In genomic region chr5:139663207-139663606, GRCh38 we compare ENCODE assay signal across 13 cellular contexts. TPM values are rescaled to one million over a fixed set of nuclear protein-coding genes. Genes with fewer than 3 reads are reported as not detected.
DNase-seq lines count a peak whose midpoint lies in the region; ATAC-seq, FAIRE-seq and TF ChIP-seq lines count a peak whose summit lies in the region.
"Had no signal": no experiment of that assay in that cellular context is flagged by ENCODE, and none has a peak within 500 bp of the region (broad histone marks: within the 10 kb centered on the region; RNA-seq: fewer than 3 reads in every experiment).

No MANE protein-coding gene starts in this region.

- 77 to 83% (median 79%) methylated on average over 6 of the region's 6 CpGs for WGBS in heart left ventricle, 4 donors
- WGBS in tibial nerve, 2 donors = 61 to 62% methylated on average over 6 of the region's 6 CpGs

- ATAC-seq in heart left ventricle = no peak
- ATAC-seq in left cardiac atrium = no peak
- ATAC-seq in HG02763 (IDR thresholded peaks at IDR 0.05; ENCODE audit: unreplicated experiment) = no peak
- no peak for ATAC-seq in GM19035 (IDR thresholded peaks at IDR 0.05; ENCODE audit: unreplicated experiment)

- H3K9me3 ChIP-seq in heart left ventricle = no peaks in the 10 kb centered on the region
- H3K9me3 ChIP-seq in astrocyte (ENCODE audit: insufficient read depth, low read depth, low read length) = no peaks in the 10 kb centered on the region
- no peaks in the 10 kb centered on the region for H3K9me3 ChIP-seq in neural progenitor cell (ENCODE audit: low read depth)
- no peaks in the 10 kb centered on the region for H3K9me3 ChIP-seq in tibial nerve

- H3K9ac ChIP-seq in astrocyte (ENCODE audit: low read length) (no peak overlapping the region), neural progenitor cell (no peak overlapping the region)

- no peaks in the 10 kb centered on the region for H3K27me3 Mint-ChIP-seq in astrocyte (ENCODE audit: low read depth, unreplicated experiment)
- H3K27me3 Mint-ChIP-seq in neural progenitor cell (ENCODE audit: insufficient read depth, low read depth) = peaks cover 2% of the 10 kb centered on the region
- H3K27me3 Mint-ChIP-seq: activated naive CD8-positive, alpha-beta T cell had no signal

- no peak for TF ChIP-seq EP300 in tibial nerve (IDR thresholded peaks at IDR 0.05)

- no peaks in the 10 kb centered on the region for H3K9me3 Mint-ChIP-seq in astrocyte (ENCODE audit: unreplicated experiment)
- H3K9me3 Mint-ChIP-seq in neural progenitor cell = no peaks in the 10 kb centered on the region

- peaks cover 94% of the 10 kb centered on the region for H3K79me2 ChIP-seq in astrocyte (ENCODE audit: insufficient read depth, low read length)
- peaks cover 98% of the 10 kb centered on the region for H3K79me2 ChIP-seq in neural progenitor cell (ENCODE audit: low read depth)

- H3K36me3 ChIP-seq in heart left ventricle (peaks cover 0 to 4% (median 0%) of the 10 kb centered on the region in 9 donors), astrocyte (ENCODE audit: insufficient read depth, low read length) (no peaks in the 10 kb centered on the region), neural progenitor cell (no peaks in the 10 kb centered on the region), tibial nerve (no peaks in the 10 kb centered on the region)

- no peak for FAIRE-seq in astrocyte (lab: Jason Lieb, UNC)
- FAIRE-seq: A204.1 had no signal

- H3K27me3 ChIP-seq in heart left ventricle (no peaks in the 10 kb centered on the region), astrocyte (ENCODE audit: insufficient read depth, low read length) (no peaks in the 10 kb centered on the region), neural progenitor cell (no peaks in the 10 kb centered on the region), tibial nerve (no peaks in the 10 kb centered on the region)

- H3K4me3 Mint-ChIP-seq in astrocyte (ENCODE audit: unreplicated experiment) (peak overlapping the region; percentile 16), neural progenitor cell (no peak overlapping the region)
- H3K4me3 Mint-ChIP-seq: activated naive CD8-positive, alpha-beta T cell had no signal

- H3K4me1 ChIP-seq in heart left ventricle (peaks cover 20 to 98% (median 85%) of the 10 kb centered on the region in 12 donors), astrocyte (ENCODE audit: insufficient read depth, low read length) (peaks cover 73% of the 10 kb centered on the region), neural progenitor cell (peaks cover 34% of the 10 kb centered on the region), tibial nerve (peaks cover 0 to 99% (median 90%) of the 10 kb centered on the region in 4 donors)

- no peak overlapping the region for H2AFZ ChIP-seq in astrocyte (ENCODE audit: low read depth, low read length)
- H2AFZ ChIP-seq in neural progenitor cell (replicated peaks) = no peak overlapping the region

- TF ChIP-seq POLR2A in heart left ventricle (IDR thresholded peaks at IDR 0.05) = no peak
- TF ChIP-seq POLR2A in tibial nerve (IDR thresholded peaks at IDR 0.05) = no peak

- H3K36me3 Mint-ChIP-seq in astrocyte (ENCODE audit: low read depth, unreplicated experiment) = peaks cover 2% of the 10 kb centered on the region
- H3K36me3 Mint-ChIP-seq in neural progenitor cell = no peaks in the 10 kb centered on the region
- H3K36me3 Mint-ChIP-seq: activated naive CD8-positive, alpha-beta T cell had no signal

- DNase-seq in heart left ventricle = no peak
- DNase-seq in left cardiac atrium = no peak
- DNase-seq in astrocyte (ENCODE audit: low read depth) = no peak
- DNase-seq in neural progenitor cell (ENCODE audit: low spot score) = no peak
- no peak for DNase-seq in tibial nerve (ENCODE audit: low spot score in 2 of 2)
- no peak for DNase-seq in NCI-H2081 treated with DMSO at 0.1 percent for 48 hours (lab: John Stamatoyannopoulos, UW)
- DNase-seq: activated CD4-positive, CD25-positive, alpha-beta regulatory T cell; NCI-H2107; stimulated activated CD4-positive, alpha-beta T cell treated with anti-CD3 and anti-CD28 coated beads, Interleukin-2, amount 100 ng/mL, for 48 hours had no signal

- H3K4me1 Mint-ChIP-seq in astrocyte (ENCODE audit: low read depth, unreplicated experiment) = peaks cover 55% of the 10 kb centered on the region
- H3K4me1 Mint-ChIP-seq in neural progenitor cell = peaks cover 49% of the 10 kb centered on the region

- no peak for TF ChIP-seq CTCF in heart left ventricle (IDR thresholded peaks at IDR 0.05)
- no peak for TF ChIP-seq CTCF in astrocyte (IDR thresholded peaks at IDR 0.05; ENCODE audit: insufficient read depth, low read depth, low read length)
- no peak for TF ChIP-seq CTCF in neural progenitor cell (IDR thresholded peaks at IDR 0.05)
- TF ChIP-seq CTCF in tibial nerve (IDR thresholded peaks at IDR 0.05) = no peak

- H3K4me3 ChIP-seq in heart left ventricle (no peak overlapping the region), astrocyte (ENCODE audit: insufficient read depth, low read depth, low read length) (no peak overlapping the region), neural progenitor cell (no peak overlapping the region), tibial nerve (no peak overlapping the region)

- H3K27ac ChIP-seq in heart left ventricle (peak overlapping the region in 11 of 12 donors; percentile 24 to 98 (median 94)), astrocyte (ENCODE audit: low read depth, low read length) (no peak overlapping the region), neural progenitor cell (no peak overlapping the region), tibial nerve (peak overlapping the region in 3 of 4 donors; percentile 89 to 98 (median 91))

- intact Hi-C loops in heart left ventricle (cut with DNase I) = no loop called here
- intact Hi-C loops in left cardiac atrium (cut with DNase I) = no loop called here

- H4K20me1 ChIP-seq in astrocyte (ENCODE audit: insufficient read depth, low read length) (peaks cover 72% of the 10 kb centered on the region), neural progenitor cell (ENCODE audit: low read depth) (peaks cover 60% of the 10 kb centered on the region)

- H3K27ac Mint-ChIP-seq in astrocyte (ENCODE audit: unreplicated experiment) (peak overlapping the region; percentile 81), neural progenitor cell (peak overlapping the region; percentile 65)
- H3K27ac Mint-ChIP-seq: activated naive CD8-positive, alpha-beta T cell had no signal

- H3K4me2 ChIP-seq in astrocyte (ENCODE audit: low read length) = no peak overlapping the region
- H3K4me2 ChIP-seq in neural progenitor cell = no peak overlapping the region

- peaks cover 24% of the 10 kb centered on the region for H3F3A ChIP-seq in neural progenitor cell (ENCODE audit: low read depth)

RNA-seq across cellular contexts. Expression of gene CXXC5, which starts 15.1 kb away (rescaled TPM):
- total RNA-seq in heart left ventricle = 10 to 100 TPM; 29.8 to 74.6 (median 36.3) TPM
- 10 to 100 TPM; 32.8 to 44.5 TPM for polyA plus RNA-seq in heart left ventricle
- 10 to 100 TPM; 33.4 to 44.1 TPM for total RNA-seq in left cardiac atrium
- 151 and 185 TPM in 2 replicates for total RNA-seq in astrocyte
- total RNA-seq in neural progenitor cell (ENCODE audit: low replicate concordance) = 17.2 and 25.6 TPM in 2 replicates
- total RNA-seq in tibial nerve = 10 to 100 TPM; 45.0 to 80.4 (median 67.0) TPM

Comparison
In these comparisons a context has a peak if more than half of its experiments do, and no peak if none do; other contexts are left out.
1. H3K27ac ChIP-seq: peak in heart left ventricle (11 of 12) and tibial nerve (3 of 4); none in astrocyte (single experiment) and neural progenitor cell (single experiment).